13 cellular contexts compared by ENCODE assay signal in genomic region chr3:14146381-14147062, GRCh38. TPM values are rescaled to one million over a fixed set of nuclear protein-coding genes. Genes with fewer than 3 reads are reported as not detected.
DNase-seq lines count a peak whose midpoint lies in the region; ATAC-seq, FAIRE-seq and TF ChIP-seq lines count a peak whose summit lies in the region.
"Had no signal": no experiment of that assay in that cellular context is flagged by ENCODE, and none has a peak within 500 bp of the region (broad histone marks: within the 10 kb centered on the region; RNA-seq: fewer than 3 reads in every experiment).

No MANE protein-coding gene starts in this region.

- H3K9me3 ChIP-seq in left ventricle myocardium inferior (replicated peaks): no peaks in the 10 kb centered on the region
- no peaks in the 10 kb centered on the region for H3K9me3 ChIP-seq in vagina

- H3K4me3 Mint-ChIP-seq in natural killer cell: no peak overlapping the region

- no peaks in the 10 kb centered on the region for H3K36me3 Mint-ChIP-seq in natural killer cell

- H3K27ac ChIP-seq in left ventricle myocardium inferior (replicated peaks): peak overlapping the region; percentile 89
- H3K27ac ChIP-seq in caudate nucleus (ENCODE audit: low read depth, low read length): peak overlapping the region; percentile 93
- H3K27ac ChIP-seq in vagina: peak overlapping the region; percentile 81

- H3K27me3 ChIP-seq in left ventricle myocardium inferior (ENCODE audit: low read depth): no peaks in the 10 kb centered on the region
- H3K27me3 ChIP-seq in vagina: no peaks in the 10 kb centered on the region

- peaks cover 49% of the 10 kb centered on the region for H3K4me1 ChIP-seq in left ventricle myocardium inferior
- peaks cover 44% of the 10 kb centered on the region for H3K4me1 ChIP-seq in vagina

- no peak for ATAC-seq in left ventricle myocardium superior
- no peak for ATAC-seq in natural killer cell
- no peak for ATAC-seq in HG03159 (IDR thresholded peaks at IDR 0.05; ENCODE audit: unreplicated experiment)
- ATAC-seq: Panc1, right cardiac atrium had no signal

- H3K27me3 Mint-ChIP-seq in natural killer cell (ENCODE audit: low read depth in 2 of 2): no peaks in the 10 kb centered on the region

- H3K9me3 Mint-ChIP-seq in natural killer cell: no peaks in the 10 kb centered on the region

- FAIRE-seq in frontal cortex (lab: Jason Lieb, UNC): no peak

- H3K27ac Mint-ChIP-seq in natural killer cell: peak overlapping the region; percentile 95 to 100

- DNase-seq in left ventricle myocardium inferior (no peak), left ventricle myocardium superior (no peak), caudate nucleus (lab: John Stamatoyannopoulos, UW) (no peak), natural killer cell (no peak), vagina (ENCODE audit: extremely low spot score in 2 of 2) (peak in 1 of 2 donors; percentile 79), 8988T (no peak), frontal cortex (ENCODE audit: low spot score in 2 of 2) (no peak)
- DNase-seq: activated CD4-positive, CD25-positive, alpha-beta regulatory T cell treated with anti-CD3 and anti-CD28 coated beads, Interleukin-2, amount 50 U/mL, for 72 hours; aorta; NCI-H187 had no signal

- no peak for TF ChIP-seq POLR2A in vagina (IDR thresholded peaks at IDR 0.05)

- no peak for TF ChIP-seq CTCF in left ventricle myocardium inferior (IDR thresholded peaks at IDR 0.05; ENCODE audit: borderline replicate concordance)
- no peak for TF ChIP-seq CTCF in natural killer cell (IDR thresholded peaks at IDR 0.05)
- TF ChIP-seq CTCF in vagina (IDR thresholded peaks at IDR 0.05): no peak

- H3K4me1 Mint-ChIP-seq in natural killer cell: peaks cover 36 to 47% of the 10 kb centered on the region in 2 donors

- intact Hi-C loops in left ventricle myocardium inferior (cut with micrococcal nuclease) (no loop called here), left ventricle myocardium superior (cut with micrococcal nuclease) (no loop called here), natural killer cell (cut with micrococcal nuclease) (loop anchor here (10.0 kb wide), 1 partner anchor 1648 kb away; the partner anchor contains the start of gene ANKRD28), vagina (cut with DNase I) (no loop called here)

- H3K4me3 ChIP-seq in left ventricle myocardium inferior (no peak overlapping the region), vagina (no peak overlapping the region)

- peaks cover 54% of the 10 kb centered on the region for H3K36me3 ChIP-seq in left ventricle myocardium inferior
- H3K36me3 ChIP-seq in vagina: peaks cover 0 to 35% of the 10 kb centered on the region in 2 donors

RNA-seq across cellular contexts. Expression of gene TMEM43, which starts 21.7 kb away (rescaled TPM):
- total RNA-seq in left ventricle myocardium inferior (44.4 TPM), left ventricle myocardium superior (29.5 TPM), natural killer cell (10 to 100 TPM; 49.5 to 61.1 (median 54.1) TPM), vagina (118 TPM), frontal cortex (38.7 TPM)

RNA-seq across cellular contexts. Expression of gene CHCHD4, which starts 21.9 kb away (rescaled TPM):
- total RNA-seq in left ventricle myocardium inferior (37.6 TPM), left ventricle myocardium superior (36.8 TPM), natural killer cell (1 to 10 TPM; 2.1 to 4.3 (median 3.4) TPM), vagina (10.6 TPM), frontal cortex (8.6 TPM)

RNA-seq across cellular contexts. Expression of gene XPC, which starts 31.9 kb away (rescaled TPM):
- total RNA-seq in left ventricle myocardium inferior (10.4 TPM), left ventricle myocardium superior (7.9 TPM), natural killer cell (10 to 100 TPM; 45.5 to 62.1 (median 50.0) TPM), vagina (33.6 TPM), frontal cortex (9.8 TPM)

RNA-seq across cellular contexts. Expression of gene LSM3, which starts 32.1 kb away (rescaled TPM):
- total RNA-seq in left ventricle myocardium inferior (16.8 TPM), left ventricle myocardium superior (15.7 TPM), natural killer cell (1 to 10 TPM; 7.6 to 9.1 (median 8.9) TPM), vagina (6.4 TPM), frontal cortex (13.5 TPM)
